33 cellular contexts compared by ENCODE assay signal in the genomic region with DNA sequence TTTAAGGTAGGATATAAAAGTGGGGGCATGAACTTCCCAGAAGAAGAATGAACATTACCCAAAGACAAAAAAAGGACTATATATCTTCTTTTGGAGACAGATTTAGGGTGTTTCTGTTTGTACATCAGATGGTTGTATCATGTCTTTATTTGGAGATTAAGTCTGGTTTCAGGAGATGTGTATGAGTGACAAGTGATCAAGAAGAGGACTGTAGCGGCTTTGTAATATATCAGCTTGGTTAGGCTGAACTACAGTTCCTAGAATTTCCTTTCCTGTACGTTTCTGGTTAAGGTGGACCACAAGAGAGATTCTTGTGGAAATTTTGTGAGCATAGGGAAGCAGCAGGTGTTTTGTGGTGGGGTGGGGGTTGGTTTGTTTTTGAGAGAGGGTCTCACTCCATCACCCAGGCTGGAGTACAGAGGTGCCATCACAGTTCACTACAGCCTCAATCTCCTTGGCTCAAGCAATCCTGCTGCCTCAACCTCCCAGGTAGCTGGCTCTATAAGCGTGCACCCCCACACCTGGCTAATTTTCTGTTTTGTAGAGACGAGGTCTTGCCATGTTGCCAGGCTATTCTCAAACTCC.
"Had no signal": no experiment of that assay in that cellular context is flagged by ENCODE, and none has a peak within 500 bp of the region (broad histone marks: within the 10 kb centered on the region; RNA-seq: fewer than 3 reads in every experiment).

No MANE protein-coding gene starts in this region.

- H3K27ac ChIP-seq: PC-9, RWPE1, SJCRH30, SK-N-MC had no signal

- H3K4me2 ChIP-seq: PC-9 had no signal

- H3K9me3 ChIP-seq: MG63, SJCRH30 had no signal

- DNase-seq: Kasumi-1, KG1, MG63, NCI-H1048, NCI-H1092 treated with DMSO at 0.1 percent for 48 hours, NCI-H1105 treated with DMSO at 0.1 percent for 48 hours, NCI-H1417, NCI-H1436, NCI-H146, NCI-H1694 treated with DMSO at 0.1 percent for 48 hours, NCI-H187 treated with DMSO at 0.1 percent for 48 hours, NCI-H2029, NCI-H2081 treated with DMSO at 0.1 percent for 48 hours, NCI-H2107, NCI-H2171, NCI-H226, NCI-H446 treated with DMSO at 0.1 percent for 48 hours, NCI-H510A, NCI-H524, NCI-H526, NCI-H69, NCI-H748 treated with DMSO at 0.1 percent for 48 hours, NCI-H82, PC-9, SHP77, SIG-M5, SJCRH30 had no signal

- H2AFZ ChIP-seq: PC-9 had no signal

- H3K36me3 ChIP-seq: MG63, SJCRH30 had no signal

- ATAC-seq: Panc1, Right ventricle myocardium inferior, SK-N-SH treated with all-trans-retinoic acid at 6 μM for 48 hours had no signal

- H3K4me3 ChIP-seq: MG63, PC-9, SJCRH30, SK-N-MC had no signal

- FAIRE-seq: RCC 7860 had no signal

- H3K4me1 ChIP-seq: SJCRH30 had no signal

- H3K27me3 ChIP-seq: MG63 had no signal
